In genomic region chr6:21586300-21586699, GRCh38 we compare ENCODE assay signal across 2 cellular contexts.
TF ChIP-seq lines count a peak whose summit lies in the region.

No MANE protein-coding gene starts in this region.

TF ChIP-seq in HCT116, 20 proteins besides CTCF, POLR2A, EP300 and RAD21:
- no peak for TF ChIP-seq SRF (IDR thresholded peaks at IDR 0.05; ENCODE audit: low read depth)
- no peak for TF ChIP-seq EZH2phosphoT487 (IDR thresholded peaks at IDR 0.05; ENCODE audit: borderline replicate concordance)
- no peak for TF ChIP-seq SP1 (IDR thresholded peaks at IDR 0.05; ENCODE audit: low read depth)
- TF ChIP-seq ATF3 (IDR thresholded peaks at IDR 0.05) = no peak
- no peak for TF ChIP-seq JUND (IDR thresholded peaks at IDR 0.05)
- TF ChIP-seq CEBPB (IDR thresholded peaks at IDR 0.05; ENCODE audit: low read depth) = 0 out of 2 replicates have a peak, but pooled peaks have one; percentile 17
- no peak for TF ChIP-seq ZBTB33 (IDR thresholded peaks at IDR 0.05; ENCODE audit: extremely low read depth, insufficient replicate concordance, low read length)
- no peak for TF ChIP-seq YY1 (IDR thresholded peaks at IDR 0.05; ENCODE audit: extremely low read depth, insufficient replicate concordance, low read depth, low read length)

TF ChIP-seq in GM12878, 131 proteins besides CTCF, POLR2A, EP300 and RAD21:
- TF ChIP-seq RBBP5 (conservative IDR thresholded peaks at IDR 0.05) = no peak
- no peak for TF ChIP-seq SREBF1 (IDR thresholded peaks at IDR 0.05; ENCODE audit: low read length)
- TF ChIP-seq SMAD1 (IDR thresholded peaks at IDR 0.05; ENCODE audit: low read depth, partially characterized antibody) = no peak
- TF ChIP-seq POLR2AphosphoS5 (IDR thresholded peaks at IDR 0.05; ENCODE audit: low read length) = no peak
- TF ChIP-seq CBX3 (IDR thresholded peaks at IDR 0.05; ENCODE audit: borderline replicate concordance, low read depth) = no peak
- no peak for TF ChIP-seq SKIL (IDR thresholded peaks at IDR 0.05; ENCODE audit: low read depth, poor library complexity, severe bottlenecking)
- TF ChIP-seq HDAC2 (IDR thresholded peaks at IDR 0.05) = no peak
- no peak for TF ChIP-seq GABPA (IDR thresholded peaks at IDR 0.05; ENCODE audit: low read depth)
